ENCODE assay signal across 16 cellular contexts in genomic region chr19:17607936-17608335, GRCh38.
"Had no signal": no experiment of that assay in that cellular context is flagged by ENCODE, and none has a peak within 500 bp of the region (broad histone marks: within the 10 kb centered on the region; RNA-seq: fewer than 3 reads in every experiment).

No MANE protein-coding gene starts in this region.

- H3K27ac ChIP-seq: lower lobe of right lung, neutrophil, psoas muscle, sigmoid colon, testis, tibial artery, upper lobe of left lung had no signal

- DNase-seq: cerebellar nuclear complex; cortex of kidney; left ventricle myocardium superior; lower lobe of right lung; naive B cell; psoas muscle; right cardiac atrium; sigmoid colon; stimulated activated CD4-positive, alpha-beta T cell treated with anti-CD3 and anti-CD28 coated beads, Interleukin-4, amount 100 ng/mL, for 4 hours; stimulated activated naive CD8-positive, alpha-beta T cell treated with anti-CD3 and anti-CD28 coated beads, Interleukin-15, Interleukin-2, amounts not matched to agents 100 U/mL and 50 U/mL, for 24 hours; substantia nigra; testis; tibial artery; upper lobe of left lung had no signal

- H3K27ac Mint-ChIP-seq: stimulated activated memory B cell treated with anti-CD40 and anti-IgM and Interleukin-4, amounts not matched to agents 10 μg/mL and 1 μg/mL and 100 μg/mL, for 72 hours had no signal

- H3K36me3 ChIP-seq: lower lobe of right lung, neutrophil, sigmoid colon, tibial artery, upper lobe of left lung had no signal

- H3K4me3 ChIP-seq: lower lobe of right lung, psoas muscle, sigmoid colon, testis, tibial artery, upper lobe of left lung had no signal

- H3K27me3 ChIP-seq: testis, upper lobe of left lung had no signal

- H3K36me3 Mint-ChIP-seq: naive B cell; stimulated activated memory B cell treated with anti-CD40 and anti-IgM and Interleukin-4, amounts not matched to agents 10 μg/mL and 1 μg/mL and 100 μg/mL, for 72 hours had no signal

- ATAC-seq: left ventricle myocardium superior; lower lobe of right lung; psoas muscle; right cardiac atrium; stimulated activated memory B cell treated with anti-CD40 and anti-IgM and Interleukin-4, amounts not matched to agents 10 μg/mL and 1 μg/mL and 100 μg/mL, for 72 hours; stimulated activated naive CD8-positive, alpha-beta T cell treated with anti-CD3 and anti-CD28 coated beads, Interleukin-15, Interleukin-2, amounts not matched to agents 100 U/mL and 50 U/mL, for 24 hours had no signal

- H3K4me3 Mint-ChIP-seq: stimulated activated memory B cell treated with anti-CD40 and anti-IgM and Interleukin-4, amounts not matched to agents 10 μg/mL and 1 μg/mL and 100 μg/mL, for 72 hours had no signal
